In the genomic region with DNA sequence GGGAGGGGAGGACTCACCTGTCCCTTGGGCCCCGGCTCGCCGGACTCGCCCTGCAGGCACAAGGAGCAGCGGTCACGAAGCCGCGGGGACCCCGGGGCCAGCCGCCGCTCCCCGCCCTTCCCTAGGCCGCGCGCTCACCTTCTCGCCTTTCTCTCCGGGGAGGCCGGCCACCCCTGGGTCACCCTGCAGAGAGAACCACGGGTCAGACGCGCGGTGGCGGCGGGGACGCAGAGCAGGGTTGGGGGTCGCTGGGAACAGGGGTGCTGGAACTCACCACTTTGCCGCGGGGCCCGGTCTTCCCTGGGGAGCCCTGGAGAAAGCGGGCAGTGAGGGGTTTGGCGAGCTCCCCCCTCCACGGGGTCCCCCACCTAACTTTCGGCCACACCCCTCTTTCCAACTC, we compare ENCODE assay signal across 16 cellular contexts. TPM values are rescaled to one million over a fixed set of nuclear protein-coding genes. Genes with fewer than 3 reads are reported as not detected.
DNase-seq lines count a peak whose midpoint lies in the region; ATAC-seq and TF ChIP-seq lines count a peak whose summit lies in the region.
"Had no signal": no experiment of that assay in that cellular context is flagged by ENCODE, and none has a peak within 500 bp of the region (broad histone marks: within the 10 kb centered on the region; RNA-seq: fewer than 3 reads in every experiment).

No MANE protein-coding gene starts in this region.

- peaks cover 14% of the 10 kb centered on the region for H3K27me3 Mint-ChIP-seq in GM23338 (ENCODE audit: insufficient read depth, low read depth, poor library complexity)
- peaks cover 13% of the 10 kb centered on the region for H3K27me3 Mint-ChIP-seq in glutamatergic neuron (ENCODE audit: unreplicated experiment)
- H3K27me3 Mint-ChIP-seq in nephron progenitor cell (ENCODE audit: low read depth, poor library complexity), result peaks cover 4% of the 10 kb centered on the region
- H3K27me3 Mint-ChIP-seq: CD4-positive, alpha-beta memory T cell; IgD-negative memory B cell had no signal

- peak overlapping the region; percentile 95 for H2AFZ ChIP-seq in GM23338
- H2AFZ ChIP-seq in osteoblast (ENCODE audit: low read length), result no peak overlapping the region

- no peak overlapping the region for H3K27ac ChIP-seq in GM23338 (ENCODE audit: low read depth)
- peak overlapping the region; percentile 98 for H3K27ac ChIP-seq in VCaP
- H3K27ac ChIP-seq in osteoblast (ENCODE audit: low read depth, low read length), result no peak overlapping the region
- H3K27ac ChIP-seq: C4-2B had no signal

- no peaks in the 10 kb centered on the region for H3K9me2 ChIP-seq in GM23338 (ENCODE audit: insufficient read depth)

- no peaks in the 10 kb centered on the region for H3K9me3 ChIP-seq in osteoblast (ENCODE audit: low read depth, low read length)
- H3K9me3 ChIP-seq: BE2C had no signal

- H4K20me1 ChIP-seq in GM23338 (replicated peaks; ENCODE audit: insufficient read depth) (no peaks in the 10 kb centered on the region), osteoblast (ENCODE audit: insufficient read depth, low read length) (no peaks in the 10 kb centered on the region)

- TF ChIP-seq CTCF in GM23338 (conservative IDR thresholded peaks at IDR 0.05; ENCODE audit: low read depth in 2 of 2), result no peak
- TF ChIP-seq CTCF in VCaP (conservative IDR thresholded peaks at IDR 0.05), result no peak
- TF ChIP-seq CTCF in glutamatergic neuron (IDR thresholded peaks at IDR 0.05; ENCODE audit: partially characterized antibody, unreplicated experiment), result no peak
- no peak for TF ChIP-seq CTCF in osteoblast (IDR thresholded peaks at IDR 0.05; ENCODE audit: extremely low read depth, low read depth, low read length)
- TF ChIP-seq CTCF in nephron progenitor cell (IDR thresholded peaks at IDR 0.05), result no peak

- ATAC-seq in GM23338 (peak; percentile 13), GM18511 (IDR thresholded peaks at IDR 0.05; ENCODE audit: unreplicated experiment) (no peak)

- H3K27ac Mint-ChIP-seq in GM23338 (no peak overlapping the region), glutamatergic neuron (ENCODE audit: unreplicated experiment) (no peak overlapping the region), nephron progenitor cell (no peak overlapping the region)
- H3K27ac Mint-ChIP-seq: CD4-positive, alpha-beta memory T cell; IgD-negative memory B cell had no signal

- no peaks in the 10 kb centered on the region for H3F3A ChIP-seq in GM23338 (replicated peaks; ENCODE audit: low read depth)

- H3K36me3 Mint-ChIP-seq in GM23338 (ENCODE audit: low read depth) (no peaks in the 10 kb centered on the region), glutamatergic neuron (ENCODE audit: unreplicated experiment) (no peaks in the 10 kb centered on the region), nephron progenitor cell (ENCODE audit: low read depth) (peaks cover 7% of the 10 kb centered on the region)
- H3K36me3 Mint-ChIP-seq: CD4-positive, alpha-beta memory T cell had no signal

- H3K4me1 ChIP-seq in GM23338 (ENCODE audit: insufficient read depth) (no peaks in the 10 kb centered on the region; the same call in 1 of the 2 replicates), osteoblast (ENCODE audit: insufficient read depth, low read length) (peaks cover 7% of the 10 kb centered on the region)
- H3K4me1 ChIP-seq: BE2C had no signal

- H3K4me2 ChIP-seq in GM23338, result peak overlapping the region; percentile 85
- H3K4me2 ChIP-seq in osteoblast (ENCODE audit: insufficient read depth, low read length), result no peak overlapping the region

- H3K4me3 Mint-ChIP-seq in GM23338 (peak overlapping the region; percentile 68), glutamatergic neuron (ENCODE audit: unreplicated experiment) (peak overlapping the region; percentile 20), nephron progenitor cell (no peak overlapping the region)
- H3K4me3 Mint-ChIP-seq: CD4-positive, alpha-beta memory T cell; IgD-negative memory B cell had no signal

- no peaks in the 10 kb centered on the region for H3K36me3 ChIP-seq in GM23338 (ENCODE audit: insufficient read depth)
- H3K36me3 ChIP-seq in osteoblast (ENCODE audit: insufficient read depth, low read length), result no peaks in the 10 kb centered on the region
- H3K36me3 ChIP-seq: BE2C had no signal

- DNase-seq in GM23338 (ENCODE audit: low spot score) (no peak), glutamatergic neuron (no peak), osteoblast (ENCODE audit: insufficient read length, low spot score, missing footprints) (peak; percentile 30), nephron progenitor cell (no peak), RKO (ENCODE audit: low spot score) (no peak)
- DNase-seq in activated effector memory CD4-positive, alpha-beta T cell treated with Interleukin-2 at 50 U/mL for 16 hours, result no peak
- DNase-seq: BE2C; CD4-positive, alpha-beta memory T cell; DMS79 treated with DMSO at 0.1 percent for 48 hours; EL had no signal

- H3K4me3 ChIP-seq in GM23338, result peak overlapping the region; percentile 70
- no peak overlapping the region for H3K4me3 ChIP-seq in osteoblast (ENCODE audit: insufficient read depth, low read length)

- H3K9me3 Mint-ChIP-seq in GM23338 (no peaks in the 10 kb centered on the region), glutamatergic neuron (ENCODE audit: unreplicated experiment) (peaks cover 1% of the 10 kb centered on the region), nephron progenitor cell (no peaks in the 10 kb centered on the region)
- H3K9me3 Mint-ChIP-seq: CD4-positive, alpha-beta memory T cell; IgD-negative memory B cell had no signal

- H3K79me2 ChIP-seq in GM23338 (replicated peaks; ENCODE audit: insufficient read depth) (no peaks in the 10 kb centered on the region), osteoblast (ENCODE audit: insufficient read depth, low read length) (no peaks in the 10 kb centered on the region)

- H3K27me3 ChIP-seq in GM23338 (ENCODE audit: insufficient read depth) (peaks cover 33% of the 10 kb centered on the region), osteoblast (ENCODE audit: insufficient read depth, low read length) (peaks cover 8% of the 10 kb centered on the region)
- H3K27me3 ChIP-seq: BE2C had no signal

- peaks cover 6% of the 10 kb centered on the region; the same call in 1 of the 3 replicates for H3K4me1 Mint-ChIP-seq in GM23338
- no peaks in the 10 kb centered on the region for H3K4me1 Mint-ChIP-seq in glutamatergic neuron (ENCODE audit: low read depth, unreplicated experiment)
- no peaks in the 10 kb centered on the region for H3K4me1 Mint-ChIP-seq in nephron progenitor cell
- H3K4me1 Mint-ChIP-seq: CD4-positive, alpha-beta memory T cell; IgD-negative memory B cell had no signal

TF ChIP-seq in GM23338, 12 proteins besides CTCF, POLR2A, EP300 and RAD21 (continues in another document):
- TF ChIP-seq NANOG (IDR thresholded peaks at IDR 0.05; ENCODE audit: borderline replicate concordance) (no peak), JUNB (IDR thresholded peaks at IDR 0.05; ENCODE audit: unreplicated experiment) (no peak), STAT1 (IDR thresholded peaks at IDR 0.05; ENCODE audit: unreplicated experiment) (no peak), ZNF331 (CRISPR knock-in tag; IDR thresholded peaks at IDR 0.05; ENCODE audit: low read depth) (no peak), CREB1 (CRISPR knock-in tag; IDR thresholded peaks at IDR 0.05; ENCODE audit: low read depth) (no peak)
- TF ChIP-seq, protein P1, sequence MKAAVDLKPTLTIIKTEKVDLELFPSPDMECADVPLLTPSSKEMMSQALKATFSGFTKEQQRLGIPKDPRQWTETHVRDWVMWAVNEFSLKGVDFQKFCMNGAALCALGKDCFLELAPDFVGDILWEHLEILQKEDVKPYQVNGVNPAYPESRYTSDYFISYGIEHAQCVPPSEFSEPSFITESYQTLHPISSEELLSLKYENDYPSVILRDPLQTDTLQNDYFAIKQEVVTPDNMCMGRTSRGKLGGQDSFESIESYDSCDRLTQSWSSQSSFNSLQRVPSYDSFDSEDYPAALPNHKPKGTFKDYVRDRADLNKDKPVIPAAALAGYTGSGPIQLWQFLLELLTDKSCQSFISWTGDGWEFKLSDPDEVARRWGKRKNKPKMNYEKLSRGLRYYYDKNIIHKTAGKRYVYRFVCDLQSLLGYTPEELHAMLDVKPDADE (IDR thresholded peaks at IDR 0.05), result no peak

RNA-seq across cellular contexts. Expression of a gene that starts 13.3 kb away (rescaled TPM):
- 2.8 and 9.1 TPM in 2 replicates for total RNA-seq in GM23338 (2014; rRNA removed; shearing (Covaris generic))
- polyA plus RNA-seq in GM23338 (2016; fragmentation: Nextera tagmentation; extraction: Ambion mirVana), result 1.7 and 2.6 TPM in 2 replicates
- total RNA-seq in glutamatergic neuron (ENCODE audit: unreplicated experiment) (3.3 TPM), osteoblast (0.36 and 0.88 TPM in 2 replicates)

RNA-seq across cellular contexts. Expression of a gene that starts 45.8 kb away (rescaled TPM):
- total RNA-seq in GM23338 (2014; rRNA removed; shearing (Covaris generic)), result 51.2 and 76.0 TPM in 2 replicates
- polyA plus RNA-seq in GM23338 (2016; fragmentation: Nextera tagmentation; extraction: Ambion mirVana), result 22.3 and 23.1 TPM in 2 replicates
- total RNA-seq in glutamatergic neuron (ENCODE audit: unreplicated experiment) (32.8 TPM), osteoblast (72.4 and 77.2 TPM in 2 replicates)

RNA-seq across cellular contexts. Expression of a gene that starts 56.1 kb away (rescaled TPM):
- total RNA-seq in GM23338 (2014; rRNA removed; shearing (Covaris generic)), result not detected in 2 replicates
- not detected in 2 replicates for polyA plus RNA-seq in GM23338 (2016; fragmentation: Nextera tagmentation; extraction: Ambion mirVana)
- total RNA-seq in glutamatergic neuron (ENCODE audit: unreplicated experiment) (not detected), osteoblast (not detected in 2 replicates)
- total RNA-seq: H4, HT1080 had no signal
- polyA plus RNA-seq: CD4-positive, alpha-beta memory T cell; IgD-negative memory B cell had no signal
